ENCODE assay signal across 13 cellular contexts in the genomic region with DNA sequence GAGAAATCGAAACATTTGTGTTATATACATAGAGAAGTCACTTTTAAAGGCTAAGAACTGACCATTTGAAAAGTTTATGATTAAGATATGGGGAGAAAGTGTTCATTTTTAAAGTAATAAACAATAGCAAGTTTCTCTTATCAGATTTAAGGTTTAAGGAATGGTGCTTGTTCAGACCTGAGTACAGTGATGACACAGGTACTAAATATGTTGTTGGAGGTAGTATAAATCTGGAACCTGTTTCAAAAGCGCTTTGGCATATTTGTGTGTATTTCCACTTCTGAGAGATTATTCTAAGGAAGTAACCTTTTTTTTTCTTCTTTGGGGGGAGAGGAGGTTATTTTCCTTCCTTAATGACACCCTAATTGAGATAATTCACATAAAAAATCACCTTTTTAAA. TPM values are rescaled to one million over a fixed set of nuclear protein-coding genes. Genes with fewer than 3 reads are reported as not detected.
DNase-seq lines count a peak whose midpoint lies in the region; ATAC-seq and TF ChIP-seq lines count a peak whose summit lies in the region.
"Had no signal": no experiment of that assay in that cellular context is flagged by ENCODE, and none has a peak within 500 bp of the region (broad histone marks: within the 10 kb centered on the region; RNA-seq: fewer than 3 reads in every experiment).

No MANE protein-coding gene starts in this region.

- H3K27ac ChIP-seq in DND-41 (ENCODE audit: low read length) (no peak overlapping the region), RWPE1 (peak overlapping the region; percentile 68)
- H3K27ac ChIP-seq: WERI-Rb-1 had no signal

- peaks cover 71% of the 10 kb centered on the region for H3K36me3 Mint-ChIP-seq in effector memory CD8-positive, alpha-beta T cell (ENCODE audit: insufficient read depth)
- H3K36me3 Mint-ChIP-seq in osteocyte (ENCODE audit: unreplicated experiment) = no peaks in the 10 kb centered on the region

- H4K20me1 ChIP-seq in DND-41 (ENCODE audit: insufficient read depth, low read length) = peaks cover 72% of the 10 kb centered on the region

- POLR2A ChIA-PET in RWPE1 (lab: Yijun Ruan, JAX; ENCODE audit: low non-redundant PET) = no interaction called here

- no peaks in the 10 kb centered on the region for H3K27me3 ChIP-seq in DND-41 (ENCODE audit: insufficient read depth, low read length, poor library complexity)
- H3K27me3 ChIP-seq: adrenal gland had no signal

- no peaks in the 10 kb centered on the region for H3K9me3 Mint-ChIP-seq in effector memory CD8-positive, alpha-beta T cell
- H3K9me3 Mint-ChIP-seq in osteocyte (ENCODE audit: unreplicated experiment) = no peaks in the 10 kb centered on the region

- intact Hi-C loops in posterior cingulate gyrus (cut with DNase I) = no loop called here

- H3K4me3 Mint-ChIP-seq in effector memory CD8-positive, alpha-beta T cell = peak overlapping the region; percentile 66 to 75
- H3K4me3 Mint-ChIP-seq in osteocyte (ENCODE audit: unreplicated experiment) = no peak overlapping the region
- H3K4me3 Mint-ChIP-seq: endodermal cell had no signal

- peaks cover 94% of the 10 kb centered on the region for H3K79me2 ChIP-seq in DND-41 (ENCODE audit: insufficient read depth, low read length)

- peaks cover 11% of the 10 kb centered on the region; the same call in 1 of the 2 replicates for H3K36me3 ChIP-seq in DND-41 (ENCODE audit: insufficient read depth, low read length)
- H3K36me3 ChIP-seq: adrenal gland, WERI-Rb-1 had no signal

- DNase-seq in DND-41 (no peak), RWPE1 (ENCODE audit: low spot score) (peak; percentile 70), osteocyte (ENCODE audit: extremely low spot score, unreplicated experiment) (no peak), NCI-H1436 treated with DMSO at 0.1 percent for 48 hours (lab: John Stamatoyannopoulos, UW) (no peak), posterior cingulate gyrus (no peak)
- DNase-seq in effector memory CD8-positive, alpha-beta T cell = no peak
- DNase-seq: adrenal gland; endodermal cell; NCI-H2081; stimulated activated naive CD4-positive, alpha-beta T cell treated with Interleukin-2 at 50 U/mL for 16 hours; WERI-Rb-1 had no signal

- H3K4me1 Mint-ChIP-seq in effector memory CD8-positive, alpha-beta T cell (ENCODE audit: low read depth in 2 of 2) = peaks cover 56 to 77% of the 10 kb centered on the region in 2 donors
- H3K4me1 Mint-ChIP-seq in osteocyte (ENCODE audit: unreplicated experiment) = peaks cover 33% of the 10 kb centered on the region

- TF ChIP-seq CTCF in DND-41 (IDR thresholded peaks at IDR 0.05; ENCODE audit: borderline replicate concordance, extremely low read depth, low read length, poor library complexity, severe bottlenecking) (no peak), RWPE1 (conservative IDR thresholded peaks at IDR 0.05; ENCODE audit: low read depth) (no peak), osteocyte (IDR thresholded peaks at IDR 0.05) (no peak)

- CTCF ChIA-PET in RWPE1 (lab: Yijun Ruan, JAX) = no interaction called here

- H3K27ac Mint-ChIP-seq in effector memory CD8-positive, alpha-beta T cell = peak overlapping the region; percentile 63 to 98
- peak overlapping the region; percentile 64 for H3K27ac Mint-ChIP-seq in osteocyte (ENCODE audit: unreplicated experiment)
- H3K27ac Mint-ChIP-seq: endodermal cell had no signal

- no peak overlapping the region for H2AFZ ChIP-seq in DND-41 (ENCODE audit: low read depth, low read length)

- 0 out of 2 replicates have a peak overlapping the region, but pooled peaks have one; percentile 59 for H3K4me2 ChIP-seq in DND-41 (ENCODE audit: insufficient read depth, low read length)

- ATAC-seq in DND-41 (ENCODE audit: insufficient read depth, low read depth) = no peak
- no peak for ATAC-seq in effector memory CD8-positive, alpha-beta T cell (replicated peaks)
- no peak for ATAC-seq in HG03469 (IDR thresholded peaks at IDR 0.05; ENCODE audit: unreplicated experiment)
- ATAC-seq in HG03521 (IDR thresholded peaks at IDR 0.05; ENCODE audit: unreplicated experiment) = no peak

- no peaks in the 10 kb centered on the region for H3K9me3 ChIP-seq in DND-41 (ENCODE audit: insufficient read depth, low read length, severe bottlenecking)
- H3K9me3 ChIP-seq: adrenal gland had no signal

- peaks cover 41% of the 10 kb centered on the region for H3K4me1 ChIP-seq in DND-41 (ENCODE audit: insufficient read depth, low read length)

- no peak overlapping the region for H3K9ac ChIP-seq in DND-41 (ENCODE audit: low read depth, low read length)

- no peak overlapping the region for H3K4me3 ChIP-seq in DND-41 (ENCODE audit: low read depth in 1 of 2, low read length in 2 of 2)
- H3K4me3 ChIP-seq: adrenal gland had no signal

- no peaks in the 10 kb centered on the region for H3K27me3 Mint-ChIP-seq in effector memory CD8-positive, alpha-beta T cell
- no peaks in the 10 kb centered on the region for H3K27me3 Mint-ChIP-seq in osteocyte (ENCODE audit: unreplicated experiment)

RNA-seq across cellular contexts. Expression of a gene that starts 18.4 kb away (rescaled TPM):
- total RNA-seq in osteocyte = 21.6 and 22.9 TPM in 2 replicates
